Comparison of ENCODE assay signal across 8 cellular contexts in genomic region chr4:44447563-44448504, GRCh38. TPM values are rescaled to one million over a fixed set of nuclear protein-coding genes. Genes with fewer than 3 reads are reported as not detected.
A peak's percentile ranks its signal among the peaks of the same experiment; 100 is the strongest.
DNase-seq lines count a peak whose midpoint lies in the region; ATAC-seq, FAIRE-seq and TF ChIP-seq lines count a peak whose summit lies in the region.

No MANE protein-coding gene starts in this region.

- H3K4me1 ChIP-seq in right atrium auricular region: peaks cover 0 to 24% of the 10 kb centered on the region in 2 donors

- ATAC-seq in GM18502 (IDR thresholded peaks at IDR 0.05; ENCODE audit: poor library complexity, unreplicated experiment): peak; percentile 6
- peak; percentile 16 for ATAC-seq in HG02943 (IDR thresholded peaks at IDR 0.05; ENCODE audit: low read depth, unreplicated experiment)

- H3K36me3 ChIP-seq in right atrium auricular region: no peaks in the 10 kb centered on the region

- no peak for TF ChIP-seq POLR2A in H54 (IDR thresholded peaks at IDR 0.05; ENCODE audit: low read depth, low read length)

- H3K9me3 ChIP-seq in right atrium auricular region: no peaks in the 10 kb centered on the region

- no peak for TF ChIP-seq CTCF in right atrium auricular region (IDR thresholded peaks at IDR 0.05)

- no peak for FAIRE-seq in H54 (lab: Jason Lieb, UNC)

- DNase-seq in amniotic epithelial cell (ENCODE audit: low read depth) (peak; percentile 7), right atrium auricular region (ENCODE audit: low spot score) (peak; percentile 58), putamen (ENCODE audit: low spot score) (peak; percentile 53), KG1 (lab: John Stamatoyannopoulos, UW) (no peak), H54 (ENCODE audit: insufficient read length, low spot score) (no peak), SW480 (ENCODE audit: low spot score) (no peak)

- peak overlapping the region; percentile 28 to 54 for H3K4me3 ChIP-seq in right atrium auricular region

- peaks cover 0 to 9% of the 10 kb centered on the region in 2 donors for H3K27me3 ChIP-seq in right atrium auricular region

- H3K27ac ChIP-seq in right atrium auricular region: peak overlapping the region; percentile 58 to 59

RNA-seq across cellular contexts. Expression of gene KCTD8, which starts 0.8 kb away (rescaled TPM):
- total RNA-seq in right atrium auricular region: 1 to 10 TPM in 1 of 2 donors, under 1 TPM in 1; 0.74 to 1.0 TPM

Comparison
In these comparisons a context has a peak if more than half of its experiments do, and no peak if none do; other contexts are left out.
1. DNase-seq: peak in amniotic epithelial cell (single experiment), right atrium auricular region (single experiment) and putamen (single experiment); none in KG1 (single experiment), H54 (single experiment) and SW480 (single experiment).